16 cellular contexts compared by ENCODE assay signal in the genomic region with DNA sequence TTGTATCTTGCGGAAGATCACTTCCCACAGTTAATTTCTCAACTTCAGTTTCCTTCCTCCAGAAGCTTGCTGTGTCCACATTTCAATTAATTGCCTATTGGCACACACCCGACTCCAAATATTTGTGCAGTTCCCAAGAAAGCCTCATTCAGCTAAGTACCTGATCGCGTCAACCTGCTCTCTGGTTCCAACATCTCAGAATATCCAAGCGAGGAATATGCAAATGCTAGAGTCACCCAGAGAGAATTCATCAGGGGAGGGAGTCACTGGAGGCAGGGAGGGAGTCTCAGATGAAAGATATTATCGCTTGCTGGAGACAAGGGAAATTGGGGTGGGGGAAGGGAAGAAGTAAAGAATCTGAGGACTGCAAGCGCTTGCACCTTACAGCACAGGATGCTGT.
DNase-seq lines count a peak whose midpoint lies in the region; ATAC-seq and TF ChIP-seq lines count a peak whose summit lies in the region.
"Had no signal": no experiment of that assay in that cellular context is flagged by ENCODE, and none has a peak within 500 bp of the region (broad histone marks: within the 10 kb centered on the region; RNA-seq: fewer than 3 reads in every experiment).

No MANE protein-coding gene starts in this region.

- ATAC-seq in GM23338, result no peak; the same call in 2 of the 3 replicates
- ATAC-seq in lung (ENCODE audit: insufficient read depth, low FRiP score), result peak; percentile 58
- ATAC-seq in HG02884 (IDR thresholded peaks at IDR 0.05; ENCODE audit: unreplicated experiment), result no peak
- ATAC-seq: CD8-positive, alpha-beta T cell had no signal

- H3K4me1 ChIP-seq in A673 (ENCODE audit: insufficient read depth, low read length, poor library complexity, severe bottlenecking), result peaks cover 65% of the 10 kb centered on the region
- H3K4me1 ChIP-seq in GM23338 (ENCODE audit: insufficient read depth), result peaks cover 18% of the 10 kb centered on the region
- H3K4me1 ChIP-seq in lung (ENCODE audit: control insufficient read depth in 2 of 2, insufficient read depth in 2 of 2, low read length in 2 of 2), result peaks cover 0 to 4% of the 10 kb centered on the region in 2 donors
- peaks cover 6% of the 10 kb centered on the region for H3K4me1 ChIP-seq in endodermal cell (ENCODE audit: control insufficient read depth, insufficient read depth, low read length)

- H3K9me3 ChIP-seq in A673 (ENCODE audit: low read depth, low read length, poor library complexity, severe bottlenecking) (no peaks in the 10 kb centered on the region), lung (ENCODE audit: control insufficient read depth in 2 of 2, insufficient read depth in 1 of 2, low read length in 1 of 2) (no peaks in the 10 kb centered on the region), endodermal cell (ENCODE audit: control insufficient read depth, low read length) (no peaks in the 10 kb centered on the region)

- H3K27me3 ChIP-seq in A673 (replicated peaks; ENCODE audit: insufficient read depth, low read depth, low read length, poor library complexity) (no peaks in the 10 kb centered on the region), GM23338 (ENCODE audit: insufficient read depth) (no peaks in the 10 kb centered on the region), lung (ENCODE audit: control insufficient read depth, insufficient read depth) (no peaks in the 10 kb centered on the region), endodermal cell (ENCODE audit: control insufficient read depth, insufficient read depth, low read length, poor library complexity, severe bottlenecking) (peaks cover 86% of the 10 kb centered on the region)

- H3K9me3 Mint-ChIP-seq in GM23338 (no peaks in the 10 kb centered on the region), endodermal cell (no peaks in the 10 kb centered on the region)
- H3K9me3 Mint-ChIP-seq: CD8-positive, alpha-beta T cell had no signal

- no peaks in the 10 kb centered on the region for H3F3A ChIP-seq in GM23338 (replicated peaks; ENCODE audit: low read depth)

- DNase-seq in A673 (ENCODE audit: low spot score) (peak; percentile 94), GM23338 (ENCODE audit: low spot score) (peak; percentile 29), astrocyte of the hippocampus (ENCODE audit: low read depth, low spot score) (peak; percentile 61), lung (ENCODE audit: low spot score) (peak; percentile 65), endodermal cell (no peak), NCI-H446 treated with DMSO at 0.1 percent for 48 hours (lab: John Stamatoyannopoulos, UW) (no peak), NCI-H146 (lab: John Stamatoyannopoulos, UW) (no peak)
- DNase-seq: CD8-positive, alpha-beta T cell; DND-41; GOT3; MM.1S; NCI-H1105 treated with DMSO at 0.1 percent for 48 hours; NCI-H2029 treated with DMSO at 0.1 percent for 48 hours; NCI-H748 treated with DMSO at 0.1 percent for 48 hours; SHP77 had no signal

- peak overlapping the region; percentile 74; the same call in 1 of the 2 replicates for H2AFZ ChIP-seq in GM23338

- no peaks in the 10 kb centered on the region for H3K36me3 Mint-ChIP-seq in GM23338 (ENCODE audit: low read depth)
- no peaks in the 10 kb centered on the region for H3K36me3 Mint-ChIP-seq in endodermal cell (ENCODE audit: low read depth)
- H3K36me3 Mint-ChIP-seq: CD8-positive, alpha-beta T cell had no signal

- 12 to 20% methylated on average over 7 of the region's 7 CpGs for WGBS in lung, 2 donors
- 57 to 64% methylated on average over 6 to 7 of the region's 7 CpGs for WGBS in endodermal cell (ENCODE audit: insufficient coverage in 1 of 2, insufficient read length in 1 of 2), 2 experiments

- no peak overlapping the region for H3K4me3 Mint-ChIP-seq in GM23338
- H3K4me3 Mint-ChIP-seq in endodermal cell, result no peak overlapping the region
- H3K4me3 Mint-ChIP-seq: CD8-positive, alpha-beta T cell had no signal

- H3K79me2 ChIP-seq in GM23338 (replicated peaks; ENCODE audit: insufficient read depth), result no peaks in the 10 kb centered on the region

- H3K27me3 Mint-ChIP-seq in GM23338 (ENCODE audit: insufficient read depth, low read depth, poor library complexity), result peaks cover 2% of the 10 kb centered on the region
- H3K27me3 Mint-ChIP-seq in endodermal cell (ENCODE audit: insufficient read depth), result peaks cover 76% of the 10 kb centered on the region

- intact Hi-C loops in A673 (cut with micrococcal nuclease; ENCODE audit: unreplicated experiment), result loop anchor here (5.0 kb wide), 1 partner anchor 79 kb away; no protein-coding TSS in a partner anchor

- H3K4me2 ChIP-seq in GM23338, result peak overlapping the region; percentile 42; the same call in 1 of the 2 replicates

- no peak overlapping the region for H3K9ac ChIP-seq in endodermal cell (ENCODE audit: extremely low read depth, low read length, poor library complexity, severe bottlenecking)

- no peaks in the 10 kb centered on the region for H3K9me2 ChIP-seq in GM23338 (ENCODE audit: insufficient read depth)

- POLR2A ChIA-PET in A673 (lab: Charles Lee; ENCODE audit: low non-redundant PET), result no interaction called here

- H3K4me1 Mint-ChIP-seq in GM23338, result peaks cover 32% of the 10 kb centered on the region
- peaks cover 38% of the 10 kb centered on the region for H3K4me1 Mint-ChIP-seq in endodermal cell

- BruUV-seq in A673 (replicated peaks; lab: Mats Ljungman, UMichigan), result no TSS peak

- H3K27ac Mint-ChIP-seq in GM23338, result no peak overlapping the region; the same call in 1 of the 2 replicates
- no peak overlapping the region for H3K27ac Mint-ChIP-seq in endodermal cell
- H3K27ac Mint-ChIP-seq: CD8-positive, alpha-beta T cell had no signal

- CTCF ChIA-PET in A673 (lab: Charles Lee), result no interaction called here

- H3K27ac ChIP-seq in A673 (ENCODE audit: low read depth, low read length, poor library complexity, severe bottlenecking), result peak overlapping the region; percentile 51
- no peak overlapping the region for H3K27ac ChIP-seq in GM23338 (ENCODE audit: low read depth)
- no peak overlapping the region for H3K27ac ChIP-seq in lung (ENCODE audit: low read depth in 1 of 2, low read length in 1 of 2)
- H3K27ac ChIP-seq in endodermal cell (ENCODE audit: low read depth, low read length), result no peak overlapping the region

- H3K4me3 ChIP-seq in A673 (ENCODE audit: low read depth, low read length, poor library complexity, severe bottlenecking), result peak overlapping the region; percentile 3
- H3K4me3 ChIP-seq in GM23338, result no peak overlapping the region
- H3K4me3 ChIP-seq in lung, result no peak overlapping the region
- H3K4me3 ChIP-seq in endodermal cell (ENCODE audit: low read length), result no peak overlapping the region

- no peaks in the 10 kb centered on the region for H4K20me1 ChIP-seq in GM23338 (replicated peaks; ENCODE audit: insufficient read depth)

- no peak for TF ChIP-seq CTCF in A673 (conservative IDR thresholded peaks at IDR 0.05; ENCODE audit: low read depth, low read length)
- TF ChIP-seq CTCF in GM23338 (conservative IDR thresholded peaks at IDR 0.05; ENCODE audit: low read depth in 2 of 2), result no peak
- no peak for TF ChIP-seq CTCF in lung (IDR thresholded peaks at IDR 0.05; ENCODE audit: control extremely low read depth, extremely low read depth)
- no peak for TF ChIP-seq CTCF in endodermal cell (conservative IDR thresholded peaks at IDR 0.05)

- H3K36me3 ChIP-seq in A673 (ENCODE audit: insufficient read depth, low read length, poor library complexity, severe bottlenecking) (no peaks in the 10 kb centered on the region), GM23338 (ENCODE audit: insufficient read depth) (no peaks in the 10 kb centered on the region), lung (ENCODE audit: control insufficient read depth in 2 of 2, insufficient read depth in 2 of 2, low read length in 2 of 2) (no peaks in the 10 kb centered on the region), endodermal cell (ENCODE audit: control insufficient read depth, insufficient read depth, low read length) (no peaks in the 10 kb centered on the region)

TF ChIP-seq in GM23338, 12 proteins besides CTCF, POLR2A, EP300 and RAD21:
- TF ChIP-seq ZNF114 (CRISPR knock-in tag; IDR thresholded peaks at IDR 0.05) (no peak), EZH2 (IDR thresholded peaks at IDR 0.05; ENCODE audit: low read depth, unreplicated experiment) (no peak), CREB1 (CRISPR knock-in tag; IDR thresholded peaks at IDR 0.05; ENCODE audit: low read depth) (no peak)
TF ChIP-seq in GM23338: peak in this region for 0.

Comparison
In these comparisons a context has a peak if more than half of its experiments do, and no peak if none do; other contexts are left out.
1. DNase-seq: peak in A673 (single experiment), GM23338 (single experiment), astrocyte of the hippocampus (single experiment) and lung (single experiment); none in endodermal cell (single experiment), NCI-H446 treated with DMSO at 0.1 percent for 48 hours (single experiment) and NCI-H146 (single experiment).